13 cellular contexts compared by ENCODE assay signal in genomic region chr5:5317976-5318375, GRCh38.
A peak's percentile ranks its signal among the peaks of the same experiment; 100 is the strongest.
DNase-seq lines count a peak whose midpoint lies in the region; ATAC-seq, FAIRE-seq and TF ChIP-seq lines count a peak whose summit lies in the region.
"Had no signal": no experiment of that assay in that cellular context is flagged by ENCODE, and none has a peak within 500 bp of the region (broad histone marks: within the 10 kb centered on the region; RNA-seq: fewer than 3 reads in every experiment).

No MANE protein-coding gene starts in this region.

- FAIRE-seq in HTR-8/SVneo (lab: Jason Lieb, UNC), result peak; percentile 40
- no peak for FAIRE-seq in H1 (lab: Jason Lieb, UNC)
- FAIRE-seq: A549, H54 had no signal

- H3K36me3 ChIP-seq in H1 (ENCODE audit: control insufficient read depth in 2 of 4, insufficient read depth in 4 of 4, low read length in 3 of 4) (no peaks in the 10 kb centered on the region), trophoblast cell (ENCODE audit: control insufficient read depth in 1 of 2, insufficient read depth in 2 of 2, low read length in 2 of 2) (no peaks in the 10 kb centered on the region), upper lobe of right lung (no peaks in the 10 kb centered on the region)
- H3K36me3 ChIP-seq: BLaER1 had no signal

- peaks cover 0 to 9% (median 0%) of the 10 kb centered on the region in 4 experiments; a peak in 5 of 7 replicates for H3K4me1 ChIP-seq in H1 (replicated peaks in 1 of 4; ENCODE audit: control insufficient read depth in 3 of 4, insufficient read depth in 4 of 4, low read length in 3 of 4)
- peaks cover 17 to 26% of the 10 kb centered on the region in 2 experiments for H3K4me1 ChIP-seq in trophoblast cell (ENCODE audit: control insufficient read depth in 1 of 2, insufficient read depth in 2 of 2, low read length in 2 of 2)
- H3K4me1 ChIP-seq in upper lobe of right lung, result no peaks in the 10 kb centered on the region
- H3K4me1 ChIP-seq: A549, BLaER1, Caco-2 had no signal

- H3K4me2 ChIP-seq in H1 (ENCODE audit: insufficient read depth in 1 of 2, low read depth in 2 of 2, low read length in 2 of 2) (no peak overlapping the region), trophoblast cell (ENCODE audit: low read length) (no peak overlapping the region)
- H3K4me2 ChIP-seq: A549, BLaER1 had no signal

- peak overlapping the region; percentile 5; the same call in 1 of the 2 replicates for H2BK20ac ChIP-seq in H1 (ENCODE audit: low read length)

- H4K8ac ChIP-seq in H1 (ENCODE audit: extremely low read depth, insufficient read depth, low read length) (no peak overlapping the region; the same call in 1 of the 2 replicates), trophoblast cell (ENCODE audit: low read depth, low read length) (peak overlapping the region; percentile 54)

- no peak overlapping the region for H4K12ac ChIP-seq in trophoblast cell (ENCODE audit: low read depth, low read length)

- DNase-seq in HTR-8/SVneo (ENCODE audit: insufficient read length, low spot score) (no peak), H1 (ENCODE audit: low read depth in 1 of 2, low spot score in 2 of 2) (no peak), trophoblast cell (no peak), upper lobe of right lung (no peak), NCI-H2171 (lab: John Stamatoyannopoulos, UW) (no peak), dermis blood vessel endothelial cell (no peak), AML-193 (lab: John Stamatoyannopoulos, UW) (no peak)
- DNase-seq: Caco-2; CD8-positive, alpha-beta memory T cell; DMS53 had no signal

- intact Hi-C loops in upper lobe of right lung (cut with DNase I), result no loop called here

- no peak overlapping the region for H3K56ac ChIP-seq in H1 (replicated peaks; ENCODE audit: insufficient read length, low read depth, low read length)

- H2BK120ac ChIP-seq in H1 (replicated peaks; ENCODE audit: low read depth, low read length) (no peak overlapping the region), trophoblast cell (ENCODE audit: insufficient read depth, low read length, poor library complexity) (peak overlapping the region; percentile 48)

- no peaks in the 10 kb centered on the region for H3K23me2 ChIP-seq in H1 (ENCODE audit: low read depth, low read length)

- H4K20me1 ChIP-seq in H1 (replicated peaks in 1 of 2; ENCODE audit: control insufficient read depth in 1 of 2, insufficient read depth in 2 of 2, low read length in 2 of 2), result no peaks in the 10 kb centered on the region
- H4K20me1 ChIP-seq: BLaER1 had no signal

- CTCF ChIA-PET in H1 (lab: Charles Lee; ENCODE audit: partially characterized antibody), result interaction anchor here (0.5 kb wide), 1 partner anchor 86 kb away, joined by 3 read pairs; no protein-coding TSS in a partner anchor

- H3K9ac ChIP-seq in H1 (replicated peaks in 1 of 4; ENCODE audit: extremely low read depth in 1 of 4, low read depth in 3 of 4, low read length in 3 of 4) (no peak overlapping the region), trophoblast cell (ENCODE audit: low read length) (no peak overlapping the region)
- H3K9ac ChIP-seq: BLaER1 had no signal

- H3K18ac ChIP-seq in H1 (ENCODE audit: extremely low read depth, low read length) (no peak overlapping the region), trophoblast cell (ENCODE audit: low read length) (peak overlapping the region; percentile 45)

- no peak overlapping the region for H3K14ac ChIP-seq in H1 (ENCODE audit: insufficient read length)
- H3K14ac ChIP-seq in trophoblast cell (ENCODE audit: low read length), result peak overlapping the region; percentile 23

- TF ChIP-seq RAD21 in H1 (IDR thresholded peaks at IDR 0.05 in 1 of 2, conservative IDR thresholded peaks at IDR 0.05 in 1 of 2; ENCODE audit: low read depth in 2 of 2, low read length in 2 of 2), result no peak

- H4K91ac ChIP-seq in H1 (replicated peaks; ENCODE audit: insufficient read length, low read length) (no peak overlapping the region), trophoblast cell (ENCODE audit: low read depth, low read length) (peak overlapping the region; percentile 58)

- H3K79me2 ChIP-seq in H1 (ENCODE audit: control insufficient read depth in 1 of 2, insufficient read depth in 2 of 2, low read length in 2 of 2) (no peaks in the 10 kb centered on the region), trophoblast cell (ENCODE audit: control insufficient read depth, insufficient read depth, low read length, poor library complexity) (no peaks in the 10 kb centered on the region)

- TF ChIP-seq CTCF in H1 (IDR thresholded peaks at IDR 0.05; ENCODE audit: control extremely low read depth in 1 of 3, insufficient read depth in 1 of 3, low read depth in 1 of 3, low read length in 3 of 3) (no peak), upper lobe of right lung (IDR thresholded peaks at IDR 0.05) (no peak)

- 92% methylated on average over 10 of the region's 10 CpGs; no CpG with 5 or more reads in 1 of the 2 experiments for WGBS in H1 (ENCODE audit: extremely low coverage in 1 of 2, insufficient coverage in 1 of 2, insufficient read length in 1 of 2, insufficient replicate concordance in 2 of 2, low coverage in 1 of 2, low lambda C conversion rate in 2 of 2, missing lambda C conversion rate in 1 of 2), 2 experiments
- no CpG with 5 or more reads among the region's 10 CpGs for WGBS in trophoblast cell (ENCODE audit: extremely low coverage, insufficient coverage, insufficient read length)

- POLR2A ChIA-PET in H1 (lab: Charles Lee; ENCODE audit: partially characterized antibody), result no interaction called here

- no peaks in the 10 kb centered on the region for H3K79me1 ChIP-seq in H1 (ENCODE audit: low read depth, low read length)
- peaks cover 17% of the 10 kb centered on the region for H3K79me1 ChIP-seq in trophoblast cell (ENCODE audit: low read length)

- no peaks in the 10 kb centered on the region for H3K27me3 ChIP-seq in H1 (replicated peaks in 1 of 4; ENCODE audit: control insufficient read depth in 3 of 4, extremely low read depth in 1 of 4, insufficient read depth in 3 of 4, low read length in 3 of 4)
- H3K27me3 ChIP-seq in trophoblast cell (ENCODE audit: insufficient read depth, low read length), result no peaks in the 10 kb centered on the region
- no peaks in the 10 kb centered on the region for H3K27me3 ChIP-seq in upper lobe of right lung
- H3K27me3 ChIP-seq: BLaER1 had no signal

- H3K9me3 ChIP-seq in H1 (ENCODE audit: insufficient read depth in 2 of 2, low read depth in 1 of 2, low read length in 1 of 2) (no peaks in the 10 kb centered on the region), trophoblast cell (ENCODE audit: insufficient read depth, low read depth, low read length) (no peaks in the 10 kb centered on the region), upper lobe of right lung (no peaks in the 10 kb centered on the region)
- H3K9me3 ChIP-seq: A549, Caco-2 had no signal

- H2BK12ac ChIP-seq in H1 (ENCODE audit: low read depth, low read length), result no peak overlapping the region
- peak overlapping the region; percentile 52 for H2BK12ac ChIP-seq in trophoblast cell (ENCODE audit: low read length)

- H2BK15ac ChIP-seq in H1 (ENCODE audit: low read length), result no peak overlapping the region

- H2AFZ ChIP-seq in H1 (ENCODE audit: low read length) (no peak overlapping the region), trophoblast cell (ENCODE audit: insufficient read depth, low read length, poor library complexity) (no peak overlapping the region)

- no peak overlapping the region for H3K27ac ChIP-seq in H1 (ENCODE audit: low read depth, low read length)
- H3K27ac ChIP-seq in trophoblast cell (ENCODE audit: low read depth, low read length), result no peak overlapping the region
- H3K27ac ChIP-seq in upper lobe of right lung, result no peak overlapping the region
- H3K27ac ChIP-seq: A549, BLaER1 had no signal

- no peak for TF ChIP-seq EP300 in H1 (IDR thresholded peaks at IDR 0.05; ENCODE audit: borderline replicate concordance in 1 of 2, low read depth in 2 of 2, low read length in 2 of 2)

- no peak overlapping the region for H2AK5ac ChIP-seq in H1 (ENCODE audit: low read depth, low read length)
- peak overlapping the region; percentile 5 for H2AK5ac ChIP-seq in trophoblast cell (ENCODE audit: low read length)

- H3K4me3 ChIP-seq in H1 (ENCODE audit: extremely low read depth in 1 of 4, insufficient read depth in 2 of 4, low read depth in 3 of 4, low read length in 4 of 4) (no peak overlapping the region), trophoblast cell (ENCODE audit: low read depth, low read length) (peak overlapping the region; percentile 8), upper lobe of right lung (no peak overlapping the region)
- H3K4me3 ChIP-seq: A549, BLaER1 had no signal

- H4K5ac ChIP-seq in H1 (ENCODE audit: insufficient read length, low read depth, low read length), result no peak overlapping the region

- ATAC-seq in upper lobe of right lung, result peak; percentile 15
- ATAC-seq: A549 had no signal

- H3K23ac ChIP-seq in H1 (ENCODE audit: insufficient read length) (no peak overlapping the region), trophoblast cell (ENCODE audit: low read length) (no peak overlapping the region)

- no peak for TF ChIP-seq POLR2A in H1 (IDR thresholded peaks at IDR 0.05; ENCODE audit: control extremely low read depth in 1 of 2, low read depth in 2 of 2, low read length in 2 of 2)

- H3K4ac ChIP-seq in H1 (replicated peaks; ENCODE audit: insufficient read length, low read depth, low read length), result no peak overlapping the region
- no peak overlapping the region for H3K4ac ChIP-seq in trophoblast cell (ENCODE audit: low read depth, low read length)

- H2BK5ac ChIP-seq in H1 (ENCODE audit: low read depth, low read length) (no peak overlapping the region), trophoblast cell (ENCODE audit: low read depth, low read length, poor library complexity) (peak overlapping the region; percentile 12)

TF ChIP-seq in H1, 55 proteins besides CTCF, POLR2A, EP300 and RAD21 (continues in another document):
- no peak for TF ChIP-seq NANOG (IDR thresholded peaks at IDR 0.05; ENCODE audit: insufficient read depth, low read depth, low read length, poor library complexity, severe bottlenecking)
- TF ChIP-seq KDM1A (IDR thresholded peaks at IDR 0.05; ENCODE audit: borderline replicate concordance, low read length), result no peak
- TF ChIP-seq PHF8 (conservative IDR thresholded peaks at IDR 0.05; ENCODE audit: low read depth, low read length), result no peak
- TF ChIP-seq RFX5 (IDR thresholded peaks at IDR 0.05; ENCODE audit: borderline replicate concordance, low read depth, low read length), result no peak
- TF ChIP-seq BCL11A (IDR thresholded peaks at IDR 0.05; ENCODE audit: low read depth in 2 of 2, low read length in 2 of 2), result no peak
- TF ChIP-seq CTBP2 (IDR thresholded peaks at IDR 0.05; ENCODE audit: borderline replicate concordance, insufficient read depth, insufficient read length, low read length), result no peak
- no peak for TF ChIP-seq BRCA1 (IDR thresholded peaks at IDR 0.05; ENCODE audit: low read depth, low read length)
- TF ChIP-seq RXRA (IDR thresholded peaks at IDR 0.05; ENCODE audit: insufficient read depth, low read depth, low read length), result no peak
- no peak for TF ChIP-seq SUZ12 (IDR thresholded peaks at IDR 0.05; ENCODE audit: low read length)
- TF ChIP-seq, protein P1, sequence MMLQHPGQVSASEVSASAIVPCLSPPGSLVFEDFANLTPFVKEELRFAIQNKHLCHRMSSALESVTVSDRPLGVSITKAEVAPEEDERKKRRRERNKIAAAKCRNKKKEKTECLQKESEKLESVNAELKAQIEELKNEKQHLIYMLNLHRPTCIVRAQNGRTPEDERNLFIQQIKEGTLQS (IDR thresholded peaks at IDR 0.05; ENCODE audit: insufficient read depth, low read depth, low read length), result no peak
- no peak for TF ChIP-seq SP2 (IDR thresholded peaks at IDR 0.05; ENCODE audit: low read length)
